ENCODE assay signal across 1 cellular context in the genomic region with DNA sequence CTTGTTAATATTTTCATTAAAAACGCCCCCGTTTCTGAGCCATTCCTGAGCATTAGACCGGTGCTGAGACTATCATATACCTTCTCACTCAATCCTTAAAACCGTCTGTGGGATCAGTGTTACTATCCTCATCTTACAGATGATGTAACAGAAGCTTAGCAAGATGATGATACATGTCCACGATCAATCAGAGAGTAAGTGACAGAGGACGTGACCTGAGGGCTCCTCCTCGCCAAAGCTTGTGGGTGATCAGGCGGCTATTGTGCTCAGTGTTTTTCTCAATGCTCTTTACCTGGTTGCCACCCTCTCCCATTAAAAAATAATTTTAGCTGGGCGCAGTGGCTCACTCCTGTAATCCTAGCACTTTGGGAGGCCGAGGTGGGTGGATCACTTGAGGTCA.
TF ChIP-seq lines count a peak whose summit lies in the region.

No MANE protein-coding gene starts in this region.

TF ChIP-seq in K562, 482 proteins besides CTCF, POLR2A, EP300 and RAD21 (continued from another document):
- TF ChIP-seq, protein P1, sequence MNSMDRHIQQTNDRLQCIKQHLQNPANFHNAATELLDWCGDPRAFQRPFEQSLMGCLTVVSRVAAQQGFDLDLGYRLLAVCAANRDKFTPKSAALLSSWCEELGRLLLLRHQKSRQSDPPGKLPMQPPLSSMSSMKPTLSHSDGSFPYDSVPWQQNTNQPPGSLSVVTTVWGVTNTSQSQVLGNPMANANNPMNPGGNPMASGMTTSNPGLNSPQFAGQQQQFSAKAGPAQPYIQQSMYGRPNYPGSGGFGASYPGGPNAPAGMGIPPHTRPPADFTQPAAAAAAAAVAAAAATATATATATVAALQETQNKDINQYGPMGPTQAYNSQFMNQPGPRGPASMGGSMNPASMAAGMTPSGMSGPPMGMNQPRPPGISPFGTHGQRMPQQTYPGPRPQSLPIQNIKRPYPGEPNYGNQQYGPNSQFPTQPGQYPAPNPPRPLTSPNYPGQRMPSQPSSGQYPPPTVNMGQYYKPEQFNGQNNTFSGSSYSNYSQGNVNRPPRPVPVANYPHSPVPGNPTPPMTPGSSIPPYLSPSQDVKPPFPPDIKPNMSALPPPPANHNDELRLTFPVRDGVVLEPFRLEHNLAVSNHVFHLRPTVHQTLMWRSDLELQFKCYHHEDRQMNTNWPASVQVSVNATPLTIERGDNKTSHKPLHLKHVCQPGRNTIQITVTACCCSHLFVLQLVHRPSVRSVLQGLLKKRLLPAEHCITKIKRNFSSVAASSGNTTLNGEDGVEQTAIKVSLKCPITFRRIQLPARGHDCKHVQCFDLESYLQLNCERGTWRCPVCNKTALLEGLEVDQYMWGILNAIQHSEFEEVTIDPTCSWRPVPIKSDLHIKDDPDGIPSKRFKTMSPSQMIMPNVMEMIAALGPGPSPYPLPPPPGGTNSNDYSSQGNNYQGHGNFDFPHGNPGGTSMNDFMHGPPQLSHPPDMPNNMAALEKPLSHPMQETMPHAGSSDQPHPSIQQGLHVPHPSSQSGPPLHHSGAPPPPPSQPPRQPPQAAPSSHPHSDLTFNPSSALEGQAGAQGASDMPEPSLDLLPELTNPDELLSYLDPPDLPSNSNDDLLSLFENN (IDR thresholded peaks at IDR 0.05; ENCODE audit: low read depth in 2 of 2, low read length in 2 of 2): no peak
- TF ChIP-seq YY1 (IDR thresholded peaks at IDR 0.05; ENCODE audit: borderline replicate concordance in 1 of 3, control insufficient read depth in 1 of 3, extremely low read depth in 1 of 3, insufficient read depth in 3 of 3, insufficient read length in 1 of 3, insufficient replicate concordance in 2 of 3, low read depth in 1 of 3, low read length in 2 of 3): no peak
